In genomic region chr1:8239306-8240023, GRCh38 we compare ENCODE assay signal across 12 cellular contexts.
DNase-seq lines count a peak whose midpoint lies in the region; TF ChIP-seq lines count a peak whose summit lies in the region.
"Had no signal": no experiment of that assay in that cellular context is flagged by ENCODE, and none has a peak within 500 bp of the region (broad histone marks: within the 10 kb centered on the region; RNA-seq: fewer than 3 reads in every experiment).

No MANE protein-coding gene starts in this region.

- peaks cover 12% of the 10 kb centered on the region; the same call in 1 of the 2 replicates for H3F3A ChIP-seq in GM23248 (ENCODE audit: insufficient read depth)

- no peaks in the 10 kb centered on the region for H3K9me3 ChIP-seq in GM23248 (ENCODE audit: low read depth)
- H3K9me3 ChIP-seq in SJCRH30 (replicated peaks), result no peaks in the 10 kb centered on the region
- no peaks in the 10 kb centered on the region for H3K9me3 ChIP-seq in ovary

- H3K79me2 ChIP-seq in GM23248 (ENCODE audit: insufficient read depth), result no peaks in the 10 kb centered on the region

- no peak overlapping the region for H3K9ac ChIP-seq in GM23248

- 92% methylated on average over 14 of the region's 14 CpGs for WGBS in GM23248 (ENCODE audit: low coverage in 1 of 2, low lambda C conversion rate in 2 of 2, missing lambda C conversion rate in 2 of 2), 2 experiments
- WGBS in ovary, 3 donors, result 69 to 71% (median 69%) methylated on average over 14 of the region's 14 CpGs

- no peak for DNase-seq in GM23248
- DNase-seq in SJCRH30, result peak; percentile 96 to 97
- DNase-seq in foreskin fibroblast, result peak; percentile 47 to 60
- peak in 4 of 5 donors; percentile 31 to 49 (median 42) for DNase-seq in ovary
- no peak for DNase-seq in hippocampal formation (lab: John Stamatoyannopoulos, UW)
- no peak for DNase-seq in activated CD4-positive, CD25-positive, alpha-beta regulatory T cell (lab: John Stamatoyannopoulos, UW)
- DNase-seq in NCI-H2081 (lab: John Stamatoyannopoulos, UW), result no peak
- DNase-seq in activated CD4-positive, alpha-beta T cell treated with anti-CD3 and anti-CD28 coated beads, Interleukin-2, amount 50 U/mL, for 1 hour, result no peak
- DNase-seq: activated CD4-positive, alpha-beta T cell treated with anti-CD3 and anti-CD28 coated beads, Interleukin-2, amount 50 U/mL, for 48 hours; activated naive CD8-positive, alpha-beta T cell treated with anti-CD3 and anti-CD28 coated beads for 36 hours; CD4-positive, CD25-positive, alpha-beta regulatory T cell; stimulated activated CD4-positive, alpha-beta T cell treated with anti-CD3 and anti-CD28 coated beads, Interleukin-1b, Interleukin-23, amount 100 ng/mL, for 48 hours had no signal

- H3K4me3 ChIP-seq in GM23248 (no peak overlapping the region), SJCRH30 (peak overlapping the region; percentile 16), foreskin fibroblast (ENCODE audit: low read depth in 1 of 2, low read length in 2 of 2) (no peak overlapping the region), ovary (no peak overlapping the region)

- H3K9me2 ChIP-seq in GM23248 (ENCODE audit: insufficient read depth), result no peaks in the 10 kb centered on the region

- peak overlapping the region; percentile 93 for H3K4me2 ChIP-seq in GM23248 (ENCODE audit: unreplicated experiment)

- H3K27ac ChIP-seq in GM23248 (no peak overlapping the region), SJCRH30 (peak overlapping the region; percentile 50), ovary (no peak overlapping the region)

- TF ChIP-seq CTCF in foreskin fibroblast (IDR thresholded peaks at IDR 0.05; ENCODE audit: low read depth, low read length) (no peak), ovary (IDR thresholded peaks at IDR 0.05) (no peak)

- in situ Hi-C loops in GM23248 (cut with MboI), result loop anchor here (25.0 kb wide), 1 partner anchor 202 kb away; the partner anchor contains the start of gene ERRFI1

- H3K36me3 ChIP-seq in GM23248 (ENCODE audit: low read depth) (no peaks in the 10 kb centered on the region), SJCRH30 (no peaks in the 10 kb centered on the region), ovary (no peaks in the 10 kb centered on the region)

- no peak for TF ChIP-seq POLR2A in ovary (IDR thresholded peaks at IDR 0.05)

- H3K4me1 ChIP-seq in GM23248 (ENCODE audit: insufficient read depth) (peaks cover 14% of the 10 kb centered on the region), SJCRH30 (peaks cover 16% of the 10 kb centered on the region), ovary (ENCODE audit: insufficient read depth) (peaks cover 7% of the 10 kb centered on the region)

- no peaks in the 10 kb centered on the region for H4K20me1 ChIP-seq in GM23248 (ENCODE audit: insufficient read depth)

- intact Hi-C loops in ovary (cut with DNase I), result loop anchor here in 3 of 4 donors (5.0 to 10.0 kb wide), 4 partner anchors 75 to 257 kb away; partner anchors contain the start of genes ERRFI1 (in 1 of the 3) and SLC45A1 (in 1 of the 3)

- H3K27me3 ChIP-seq in GM23248 (replicated peaks; ENCODE audit: insufficient read depth) (no peaks in the 10 kb centered on the region), SJCRH30 (no peaks in the 10 kb centered on the region), ovary (no peaks in the 10 kb centered on the region)

- no peak for TF ChIP-seq EP300 in ovary (IDR thresholded peaks at IDR 0.05)

- no peak overlapping the region for H2AFZ ChIP-seq in GM23248

Comparison
In these comparisons a context has a peak if more than half of its experiments do, and no peak if none do; other contexts are left out.
1. DNase-seq: peak in SJCRH30 (2 of 2), foreskin fibroblast (2 of 2) and ovary (4 of 5); none in GM23248 (single experiment), hippocampal formation (0 of 2), activated CD4-positive, CD25-positive, alpha-beta regulatory T cell (0 of 4), NCI-H2081 (0 of 2) and activated CD4-positive, alpha-beta T cell treated with anti-CD3 and anti-CD28 coated beads, Interleukin-2, amount 50 U/mL, for 1 hour (single experiment).